3 cellular contexts compared by ENCODE assay signal in the genomic region with DNA sequence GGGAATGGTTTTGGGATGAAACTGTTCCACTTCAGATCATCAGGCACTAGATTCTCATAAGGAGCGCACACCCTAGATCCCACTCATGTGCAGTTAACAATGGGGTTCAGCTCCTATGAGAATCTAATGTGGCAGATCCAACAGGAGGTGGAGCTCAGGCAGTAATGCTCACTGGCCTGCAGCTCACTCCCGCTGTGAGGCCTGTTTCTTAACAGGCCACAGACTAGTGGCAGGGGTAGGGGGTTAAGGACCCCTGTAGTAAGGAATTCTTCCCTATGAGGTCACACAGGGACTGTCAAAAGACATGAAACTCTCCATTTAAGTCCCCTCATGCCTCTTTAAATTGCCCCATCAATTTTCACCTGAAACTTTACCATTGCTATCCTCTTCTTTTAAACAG.
A peak's percentile ranks its signal among the peaks of the same experiment; 100 is the strongest.
TF ChIP-seq lines count a peak whose summit lies in the region.

No MANE protein-coding gene starts in this region.

TF ChIP-seq in SK-N-SH treated with all-trans-retinoic acid at 6 μM for 48 hours, 23 proteins besides CTCF, POLR2A, EP300 and RAD21:
- TF ChIP-seq GLIS3 (CRISPR knock-in tag; IDR thresholded peaks at IDR 0.05) (0 out of 2 replicates have a peak, but pooled peaks have one; percentile 19), ZNF70 (CRISPR knock-in tag; IDR thresholded peaks at IDR 0.05) (no peak)
TF ChIP-seq in SK-N-SH treated with all-trans-retinoic acid at 6 μM for 48 hours: peak in this region for 1.

TF ChIP-seq in SK-N-SH, 30 proteins besides CTCF, POLR2A, EP300 and RAD21:
- TF ChIP-seq YY1 (IDR thresholded peaks at IDR 0.05; ENCODE audit: low read depth) (no peak), ELF1 (IDR thresholded peaks at IDR 0.05) (no peak), EZH2phosphoT487 (IDR thresholded peaks at IDR 0.05; ENCODE audit: borderline replicate concordance, low read depth) (no peak), NFIC (IDR thresholded peaks at IDR 0.05; ENCODE audit: borderline replicate concordance) (no peak)

TF ChIP-seq in H1, 55 proteins besides CTCF, POLR2A, EP300 and RAD21:
- TF ChIP-seq BACH1 (IDR thresholded peaks at IDR 0.05; ENCODE audit: low read length) (no peak), GABPA (IDR thresholded peaks at IDR 0.05; ENCODE audit: borderline replicate concordance, insufficient read depth, low read length) (no peak), SIX5 (IDR thresholded peaks at IDR 0.05; ENCODE audit: low read depth, low read length) (no peak), HDAC2 (IDR thresholded peaks at IDR 0.05; ENCODE audit: borderline replicate concordance in 1 of 2, low read depth in 2 of 2, low read length in 2 of 2) (peak; percentile 26 to 27; a peak in 1 of 4 replicates), TEAD4 (IDR thresholded peaks at IDR 0.05; ENCODE audit: low read depth, low read length) (peak; percentile 63; the same call in 1 of the 2 replicates), SIN3A (conservative IDR thresholded peaks at IDR 0.05 in 1 of 2, IDR thresholded peaks at IDR 0.05 in 1 of 2; ENCODE audit: low read depth in 1 of 2, low read length in 2 of 2) (no peak), NANOG (IDR thresholded peaks at IDR 0.05; ENCODE audit: insufficient read depth, low read depth, low read length, poor library complexity, severe bottlenecking) (peak; percentile 74), CREB1 (IDR thresholded peaks at IDR 0.05) (peak; percentile 47; the same call in 1 of the 2 replicates), CEBPB (IDR thresholded peaks at IDR 0.05; ENCODE audit: low read depth, low read length) (peak; percentile 5; the same call in 1 of the 2 replicates), BCL11A (IDR thresholded peaks at IDR 0.05; ENCODE audit: low read depth in 2 of 2, low read length in 2 of 2) (no peak), SAP30 (IDR thresholded peaks at IDR 0.05; ENCODE audit: insufficient read depth, insufficient replicate concordance, low read length) (no peak), CHD2 (IDR thresholded peaks at IDR 0.05; ENCODE audit: low read length) (no peak), HDAC6 (IDR thresholded peaks at IDR 0.05; ENCODE audit: low read depth, low read length) (no peak), POLR2AphosphoS5 (IDR thresholded peaks at IDR 0.05; ENCODE audit: low read depth, low read length) (no peak)
- TF ChIP-seq, protein P1, sequence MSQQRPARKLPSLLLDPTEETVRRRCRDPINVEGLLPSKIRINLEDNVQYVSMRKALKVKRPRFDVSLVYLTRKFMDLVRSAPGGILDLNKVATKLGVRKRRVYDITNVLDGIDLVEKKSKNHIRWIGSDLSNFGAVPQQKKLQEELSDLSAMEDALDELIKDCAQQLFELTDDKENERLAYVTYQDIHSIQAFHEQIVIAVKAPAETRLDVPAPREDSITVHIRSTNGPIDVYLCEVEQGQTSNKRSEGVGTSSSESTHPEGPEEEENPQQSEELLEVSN (IDR thresholded peaks at IDR 0.05) = no peak
